In the genomic region with DNA sequence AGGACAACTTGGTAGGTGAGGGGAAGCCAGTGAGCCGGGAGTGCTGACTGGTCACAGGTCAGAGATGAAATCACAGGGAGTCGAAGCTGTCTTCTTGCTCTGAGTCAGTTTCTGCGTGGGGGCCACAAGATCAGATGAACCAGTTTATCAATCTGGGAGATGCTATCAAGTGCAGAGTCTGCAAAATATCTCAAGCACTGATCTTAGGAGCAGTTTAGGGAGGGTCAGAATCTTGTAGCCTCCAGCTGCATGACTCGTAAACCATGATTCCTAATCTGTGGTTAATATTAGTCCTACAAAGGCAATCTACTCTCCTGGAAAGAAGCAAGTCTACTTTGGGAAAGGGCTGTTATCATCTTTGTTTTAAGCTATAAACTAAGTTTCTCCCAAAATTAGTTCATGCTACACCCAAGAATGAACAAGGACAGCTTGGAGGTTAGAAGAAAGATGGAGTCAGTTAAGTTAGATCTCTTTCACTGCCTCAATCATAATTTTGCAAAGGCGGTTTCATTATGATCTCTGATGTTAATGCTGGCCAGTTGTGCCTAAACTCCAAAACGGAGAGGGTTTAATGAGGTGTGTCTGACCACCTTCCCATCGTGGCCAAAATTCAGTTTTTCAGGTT, we compare ENCODE assay signal across 28 cellular contexts. TPM values are rescaled to one million over a fixed set of nuclear protein-coding genes. Genes with fewer than 3 reads are reported as not detected.
DNase-seq lines count a peak whose midpoint lies in the region; ATAC-seq, FAIRE-seq and TF ChIP-seq lines count a peak whose summit lies in the region.
"Had no signal": no experiment of that assay in that cellular context is flagged by ENCODE, and none has a peak within 500 bp of the region (broad histone marks: within the 10 kb centered on the region; RNA-seq: fewer than 3 reads in every experiment).

No MANE protein-coding gene starts in this region.

- H3K9me1 ChIP-seq in K562 (ENCODE audit: control insufficient read depth, insufficient read depth, low read length): no peaks in the 10 kb centered on the region

- intact Hi-C loops in HCT116 (cut with micrococcal nuclease) (no loop called here), K562 (cut with micrococcal nuclease) (no loop called here)

- no peaks in the 10 kb centered on the region for H3K9me3 ChIP-seq in HCT116 (ENCODE audit: control insufficient read depth in 1 of 2, insufficient read depth in 1 of 2, low read depth in 1 of 2, low read length in 2 of 2)
- H3K9me3 ChIP-seq in K562 (replicated peaks; ENCODE audit: control insufficient read depth, insufficient read depth, low read depth, low read length): no peaks in the 10 kb centered on the region
- H3K9me3 ChIP-seq: esophagus muscularis mucosa, neutrophil, Peyer's patch, suprapubic skin had no signal

- H2AFZ ChIP-seq in HCT116 (ENCODE audit: low read depth, low read length, poor library complexity, severe bottlenecking) (no peak overlapping the region), K562 (ENCODE audit: low read depth, low read length) (no peak overlapping the region)

- H3K36me3 ChIP-seq in HCT116 (ENCODE audit: control insufficient read depth in 1 of 2, insufficient read depth in 2 of 2, low read length in 2 of 2) (no peaks in the 10 kb centered on the region), K562 (ENCODE audit: control insufficient read depth, insufficient read depth, low read length) (no peaks in the 10 kb centered on the region)
- H3K36me3 ChIP-seq: esophagus muscularis mucosa, neutrophil, Peyer's patch, suprapubic skin had no signal

- no peak overlapping the region for H3K4me3 ChIP-seq in HCT116 (replicated peaks in 1 of 2; ENCODE audit: low read depth in 1 of 2, low read length in 2 of 2)
- H3K4me3 ChIP-seq in K562: no peak overlapping the region
- H3K4me3 ChIP-seq: esophagus muscularis mucosa, Peyer's patch, suprapubic skin had no signal

- H4K20me1 ChIP-seq in HCT116 (ENCODE audit: insufficient read depth) (no peaks in the 10 kb centered on the region), K562 (replicated peaks; ENCODE audit: control insufficient read depth, insufficient read depth, low read length) (no peaks in the 10 kb centered on the region)

- H3K4me1 ChIP-seq in HCT116 (ENCODE audit: control insufficient read depth in 1 of 2, insufficient read depth in 2 of 2, low read length in 2 of 2) (peaks cover 13 to 33% of the 10 kb centered on the region in 2 experiments; a peak in 3 of 4 replicates), K562 (replicated peaks in 1 of 2; ENCODE audit: control insufficient read depth in 2 of 2, insufficient read depth in 2 of 2, low read length in 2 of 2) (no peaks in the 10 kb centered on the region; a peak in 1 of 5 replicates)

- H3K4me3 Mint-ChIP-seq in nephron progenitor cell: peak overlapping the region; percentile 55
- H3K4me3 Mint-ChIP-seq: activated T-cell treated with anti-CD3 and anti-CD28 coated beads, Interleukin-2, amount 50 U/mL, for 4 hours; brain; effector memory CD8-positive, alpha-beta T cell; stimulated activated memory B cell treated with anti-CD40 and anti-IgM and Interleukin-4, amounts not matched to agents 10 μg/mL and 1 μg/mL and 100 μg/mL, for 72 hours had no signal

- H3K36me3 Mint-ChIP-seq in nephron progenitor cell (ENCODE audit: low read depth): no peaks in the 10 kb centered on the region
- H3K36me3 Mint-ChIP-seq: brain; stimulated activated memory B cell treated with anti-CD40 and anti-IgM and Interleukin-4, amounts not matched to agents 10 μg/mL and 1 μg/mL and 100 μg/mL, for 72 hours had no signal

- POLR2A ChIA-PET in HCT116 (lab: Charles Lee) (no interaction called here), K562 (lab: Yijun Ruan, JAX) (interaction anchor here (1.9 kb wide), 1 partner anchor 9 kb away, joined by 4 read pairs; no protein-coding TSS in a partner anchor)

- no peaks in the 10 kb centered on the region for H3K79me2 ChIP-seq in HCT116 (ENCODE audit: insufficient read depth, low read length)
- H3K79me2 ChIP-seq in K562 (ENCODE audit: control insufficient read depth, insufficient read depth, low read length): no peaks in the 10 kb centered on the region

- H3K9me3 Mint-ChIP-seq in nephron progenitor cell: no peaks in the 10 kb centered on the region
- H3K9me3 Mint-ChIP-seq: activated T-cell treated with anti-CD3 and anti-CD28 coated beads, Interleukin-2, amount 50 U/mL, for 4 hours; brain; effector memory CD8-positive, alpha-beta T cell; stimulated activated memory B cell treated with anti-CD40 and anti-IgM and Interleukin-4, amounts not matched to agents 10 μg/mL and 1 μg/mL and 100 μg/mL, for 72 hours had no signal

- in situ Hi-C loops in K562 (cut with MboI): no loop called here

- 2% methylated on average over 7 of the region's 7 CpGs for WGBS in K562 (ENCODE audit: insufficient coverage, low coverage, missing lambda C conversion rate)

- TF ChIP-seq RAD21 in HCT116 (IDR thresholded peaks at IDR 0.05; ENCODE audit: low read depth) (no peak), K562 (CRISPR knock-in tag; conservative IDR thresholded peaks at IDR 0.05 in 1 of 2, IDR thresholded peaks at IDR 0.05 in 1 of 2) (no peak)

- H3K9me2 ChIP-seq in HCT116 (ENCODE audit: insufficient read depth): no peaks in the 10 kb centered on the region

- H3K27me3 Mint-ChIP-seq in nephron progenitor cell (ENCODE audit: low read depth, poor library complexity): peaks cover 3% of the 10 kb centered on the region
- H3K27me3 Mint-ChIP-seq: stimulated activated memory B cell treated with anti-CD40 and anti-IgM and Interleukin-4, amounts not matched to agents 10 μg/mL and 1 μg/mL and 100 μg/mL, for 72 hours had no signal

- H3K9ac ChIP-seq in HCT116 (ENCODE audit: low read length) (no peak overlapping the region), K562 (ENCODE audit: insufficient read depth in 1 of 2, low read depth in 2 of 2, low read length in 2 of 2) (no peak overlapping the region)

- RAD21 ChIA-PET in HCT116 (lab: Charles Lee; ENCODE audit: low non-redundant PET in 1 of 2, low total read pairs in 2 of 2, uncharacterized antibody in 2 of 2, unreplicated experiment in 2 of 2): no interaction called here

- H3K27ac Mint-ChIP-seq in nephron progenitor cell: peak overlapping the region; percentile 95
- H3K27ac Mint-ChIP-seq: effector memory CD8-positive, alpha-beta T cell; stimulated activated memory B cell treated with anti-CD40 and anti-IgM and Interleukin-4, amounts not matched to agents 10 μg/mL and 1 μg/mL and 100 μg/mL, for 72 hours had no signal

- H3K27ac ChIP-seq in HCT116 (ENCODE audit: low read depth, low read length): no peak overlapping the region
- H3K27ac ChIP-seq in K562 (ENCODE audit: extremely low read depth, low read depth, low read length): no peak overlapping the region
- H3K27ac ChIP-seq: esophagus muscularis mucosa, neutrophil, Peyer's patch, suprapubic skin, VCaP had no signal

- no peak for TF ChIP-seq POLR2A in HCT116 (IDR thresholded peaks at IDR 0.05; ENCODE audit: borderline replicate concordance, extremely low read depth, insufficient read depth, insufficient read length)
- no peak for TF ChIP-seq POLR2A in K562 (conservative IDR thresholded peaks at IDR 0.05)

- BruUV-seq in HCT116 (replicated peaks; lab: Mats Ljungman, UMichigan): no TSS peak
- no TSS peak for BruUV-seq in K562 (replicated peaks; lab: Mats Ljungman, UMichigan)

- TF ChIP-seq CTCF in HCT116 (IDR thresholded peaks at IDR 0.05 in 2 of 3, conservative IDR thresholded peaks at IDR 0.05 in 1 of 3; ENCODE audit: borderline replicate concordance in 1 of 3, insufficient read depth in 1 of 3, low read depth in 2 of 3, low read length in 2 of 3): no peak
- TF ChIP-seq CTCF in K562 (IDR thresholded peaks at IDR 0.05 in 2 of 3, conservative IDR thresholded peaks at IDR 0.05 in 1 of 3; ENCODE audit: insufficient read depth in 2 of 3, low read depth in 1 of 3, low read length in 3 of 3): no peak
- no peak for TF ChIP-seq CTCF in nephron progenitor cell (IDR thresholded peaks at IDR 0.05)

- CTCF ChIA-PET in HCT116 (lab: Charles Lee): no interaction called here
- CTCF ChIA-PET in K562 (lab: Yijun Ruan, JAX; ENCODE audit: low intra/inter-chr PET ratio): no interaction called here

- no peaks in the 10 kb centered on the region for H3K27me3 ChIP-seq in HCT116 (ENCODE audit: insufficient read depth, low read length)
- H3K27me3 ChIP-seq in K562 (ENCODE audit: control insufficient read depth in 2 of 2, insufficient read depth in 2 of 2, low read length in 2 of 2): peaks cover 0 to 14% of the 10 kb centered on the region in 2 experiments; a peak in 2 of 5 replicates
- H3K27me3 ChIP-seq: esophagus muscularis mucosa, Peyer's patch, suprapubic skin had no signal

- no peak for TF ChIP-seq EP300 in K562 (IDR thresholded peaks at IDR 0.05; ENCODE audit: low read length)

- ATAC-seq in HCT116 (no peak), K562 (no peak)
- ATAC-seq: activated T-cell treated with anti-CD3 and anti-CD28 coated beads, Interleukin-2, amount 50 U/mL, for 4 hours; effector memory CD8-positive, alpha-beta T cell; stimulated activated memory B cell treated with anti-CD40 and anti-IgM and Interleukin-4, amounts not matched to agents 10 μg/mL and 1 μg/mL and 100 μg/mL, for 72 hours had no signal

- H3K4me2 ChIP-seq in HCT116 (ENCODE audit: low read length) (0 out of 2 replicates have a peak overlapping the region, but pooled peaks have one; percentile 6), K562 (ENCODE audit: insufficient read depth, low read length) (no peak overlapping the region)

- peaks cover 80% of the 10 kb centered on the region for H3K4me1 Mint-ChIP-seq in nephron progenitor cell
- H3K4me1 Mint-ChIP-seq: stimulated activated memory B cell treated with anti-CD40 and anti-IgM and Interleukin-4, amounts not matched to agents 10 μg/mL and 1 μg/mL and 100 μg/mL, for 72 hours had no signal

- DNase-seq in EH (ENCODE audit: low read depth) (peak; percentile 3), HCT116 (ENCODE audit: low read depth, low spot score) (no peak), K562 (ENCODE audit: extremely low read depth in 1 of 4, low spot score in 3 of 4) (no peak), nephron progenitor cell (no peak), NCI-H510A treated with DMSO at 0.1 percent for 48 hours (lab: John Stamatoyannopoulos, UW) (no peak), GM19238 (ENCODE audit: insufficient read length, low spot score) (no peak), NCI-H69 (lab: John Stamatoyannopoulos, UW) (no peak)
- DNase-seq: activated CD4-positive, alpha-beta T cell treated with anti-CD3 and anti-CD28 coated beads for 48 hours; activated T-cell treated with anti-CD3 and anti-CD28 coated beads, Interleukin-2, amount 50 U/mL, for 4 hours; C1 segment of cervical spinal cord; effector memory CD8-positive, alpha-beta T cell; NCI-H1417 treated with DMSO at 0.1 percent for 48 hours; NCI-H2107; NCI-H510A; Peyer's patch; stimulated activated CD4-positive, alpha-beta T cell treated with anti-CD3 and anti-CD28 coated beads, Interleukin-4, amount 100 ng/mL, for 1 hour; T-helper 2 cell had no signal

- FAIRE-seq in K562 (lab: Jason Lieb, UNC): no peak
- FAIRE-seq: colon, D721Med, urothelium cell line had no signal

RNA-seq across cellular contexts. Expression of gene LMOD2, which starts 8.4 kb away (rescaled TPM):
- total RNA-seq in HCT116 (2021; ENCODE audit: unreplicated experiment) (not detected), K562 (2014; rRNA removed) (not detected in 2 replicates), K562 (2014; rRNA removed; fragmentation: Illumina TruSeq; extraction: Trizol) (not detected in 2 replicates), K562 (2015; rRNA removed; fragmentation: Illumina TruSeq; extraction: Trizol) (not detected in 2 replicates), K562 (2021) (0.13 TPM in 1 of 2 replicates, not detected in the other)
- polyA plus RNA-seq in HCT116 (2012): 0.03 and 0.04 TPM in 2 replicates
- not detected in 2 replicates for total RNA-seq in K562 (2011; cell fraction: chromatin; rRNA removed; ENCODE audit: low replicate concordance)
- total RNA-seq in K562 (2011; cell fraction: nucleolus; rRNA removed): not detected in 2 replicates
- not detected in 2 replicates for total RNA-seq in K562 (2011; cell fraction: nucleoplasm; rRNA removed)
- polyA plus RNA-seq in K562 (2011; rRNA removed) (not detected in 2 replicates), K562 (2014; fragmentation: Illumina TruSeq; extraction: Trizol) (not detected in 2 replicates), K562 (2014; fragmentation: Nextera tagmentation; extraction: Ambion mirVana) (under 1 TPM in 1 of 2 experiments, not detected in 1; 0.04 TPM), K562 (2014; rRNA removed) (not detected in 2 replicates)
- polyA plus RNA-seq in K562 (2011; cell fraction: cytosol; rRNA removed): not detected in 2 replicates
- polyA plus RNA-seq in K562 (2011; cell fraction: nucleus; rRNA removed): not detected in 2 replicates
- 0.08 TPM in 2 replicates for polyA plus RNA-seq in K562 (2012)
- not detected in 2 replicates for polyA minus RNA-seq in K562 (2011; rRNA and poly(A)+ RNA removed)
- not detected in 2 replicates for polyA minus RNA-seq in K562 (2011; cell fraction: cytosol; rRNA and poly(A)+ RNA removed)
- not detected in 2 replicates for polyA minus RNA-seq in K562 (2011; cell fraction: nucleus; rRNA and poly(A)+ RNA removed)
- total RNA-seq: activated T-cell treated with anti-CD3 and anti-CD28 coated beads, Interleukin-2, amount 50 U/mL, for 4 hours; esophagus muscularis mucosa; kidney epithelial cell; Peyer's patch; suprapubic skin had no signal
- polyA plus RNA-seq: AG04450 had no signal

RNA-seq across cellular contexts. Expression of gene ASB15, which starts 45.6 kb away (rescaled TPM):
- total RNA-seq in HCT116 (2021; ENCODE audit: unreplicated experiment): not detected
- polyA plus RNA-seq in HCT116 (2012): not detected in 2 replicates
- total RNA-seq in K562 (2011; cell fraction: chromatin; rRNA removed; ENCODE audit: low replicate concordance): not detected in 2 replicates
- not detected in 2 replicates for total RNA-seq in K562 (2011; cell fraction: nucleolus; rRNA removed)
- not detected in 2 replicates for total RNA-seq in K562 (2011; cell fraction: nucleoplasm; rRNA removed)
- total RNA-seq in K562 (2014; rRNA removed): not detected in 2 replicates
- 0.03 TPM in 1 of 2 replicates, not detected in the other for total RNA-seq in K562 (2014; rRNA removed; fragmentation: Illumina TruSeq; extraction: Trizol)
- total RNA-seq in K562 (2015; rRNA removed; fragmentation: Illumina TruSeq; extraction: Trizol): 0.04 and 0.19 TPM in 2 replicates
- total RNA-seq in K562 (2021): 0.04 TPM in 1 of 2 replicates, not detected in the other
- not detected in 2 replicates for polyA plus RNA-seq in K562 (2011; rRNA removed)
- not detected in 2 replicates for polyA plus RNA-seq in K562 (2011; cell fraction: cytosol; rRNA removed)
- not detected in 2 replicates for polyA plus RNA-seq in K562 (2011; cell fraction: nucleus; rRNA removed)
- 0.09 and 1.3 TPM in 2 replicates for polyA plus RNA-seq in K562 (2012)
- 0.03 and 0.04 TPM in 2 replicates for polyA plus RNA-seq in K562 (2014; fragmentation: Illumina TruSeq; extraction: Trizol)
- under 1 TPM; 0.03 to 0.14 TPM for polyA plus RNA-seq in K562 (2014; fragmentation: Nextera tagmentation; extraction: Ambion mirVana)
- polyA plus RNA-seq in K562 (2014; rRNA removed): 0.11 and 0.12 TPM in 2 replicates
- not detected in 2 replicates for polyA minus RNA-seq in K562 (2011; rRNA and poly(A)+ RNA removed)
- polyA minus RNA-seq in K562 (2011; cell fraction: cytosol; rRNA and poly(A)+ RNA removed): not detected in 2 replicates
- polyA minus RNA-seq in K562 (2011; cell fraction: nucleus; rRNA and poly(A)+ RNA removed): not detected in 2 replicates
- total RNA-seq: activated T-cell treated with anti-CD3 and anti-CD28 coated beads, Interleukin-2, amount 50 U/mL, for 4 hours; esophagus muscularis mucosa; kidney epithelial cell; Peyer's patch; suprapubic skin had no signal
- polyA plus RNA-seq: AG04450 had no signal
